ENCODE assay signal across 32 cellular contexts in genomic region chr14:99716850-99717681, GRCh38. TPM values are rescaled to one million over a fixed set of nuclear protein-coding genes. Genes with fewer than 3 reads are reported as not detected.
DNase-seq lines count a peak whose midpoint lies in the region; ATAC-seq and TF ChIP-seq lines count a peak whose summit lies in the region.
"Had no signal": no experiment of that assay in that cellular context is flagged by ENCODE, and none has a peak within 500 bp of the region (broad histone marks: within the 10 kb centered on the region; RNA-seq: fewer than 3 reads in every experiment).

No MANE protein-coding gene starts in this region.

- H3K4me1 ChIP-seq in RWPE2 (ENCODE audit: insufficient read depth, poor library complexity, severe bottlenecking) (no peaks in the 10 kb centered on the region), esophagus muscularis mucosa (no peaks in the 10 kb centered on the region)
- H3K4me1 ChIP-seq: gastrocnemius medialis, parathyroid adenoma, vagina had no signal

- no peak for TF ChIP-seq POLR2A in esophagus muscularis mucosa (IDR thresholded peaks at IDR 0.05; ENCODE audit: low read depth)

- H3K4me3 Mint-ChIP-seq in activated CD4-positive, alpha-beta memory T cell treated with anti-CD3 and anti-CD28 coated beads, Interleukin-2, amount 10 ng/mL, durations not matched to agents 7 days and 5 days, result no peak overlapping the region
- H3K4me3 Mint-ChIP-seq in activated CD4-positive, alpha-beta memory T cell treated with anti-CD3 and anti-CD28 coated beads for 36 hours, result no peak overlapping the region
- no peak overlapping the region for H3K4me3 Mint-ChIP-seq in activated T-cell treated with anti-CD3 and anti-CD28 coated beads, Interleukin-2, amount 50 U/mL, for 4 hours
- H3K4me3 Mint-ChIP-seq: CD4-positive, alpha-beta memory T cell; central memory CD8-positive, alpha-beta T cell; memory B cell; stimulated activated naive CD8-positive, alpha-beta T cell treated with anti-CD3 and anti-CD28 coated beads, Interleukin-15, amount 100 ng/mL, for 72 hours; T-helper 1 cell treated with Interleukin-12 subunit alpha and Interleukin-12 subunit beta and Interleukin-4 antibody, amounts not matched to agents 30 μg/mL and 1 μg/mL, for 36 hours had no signal

- peaks cover 19% of the 10 kb centered on the region for H3K27me3 Mint-ChIP-seq in activated CD4-positive, alpha-beta memory T cell treated with anti-CD3 and anti-CD28 coated beads, Interleukin-2, amount 10 ng/mL, durations not matched to agents 7 days and 5 days
- no peaks in the 10 kb centered on the region for H3K27me3 Mint-ChIP-seq in activated CD4-positive, alpha-beta memory T cell treated with anti-CD3 and anti-CD28 coated beads for 36 hours
- peaks cover 8% of the 10 kb centered on the region for H3K27me3 Mint-ChIP-seq in activated T-cell treated with anti-CD3 and anti-CD28 coated beads, Interleukin-2, amount 50 U/mL, for 4 hours (ENCODE audit: low read depth)
- H3K27me3 Mint-ChIP-seq: central memory CD8-positive, alpha-beta T cell had no signal

- 89% methylated on average over 14 of the region's 14 CpGs for WGBS in esophagus muscularis mucosa

- no peaks in the 10 kb centered on the region for H3K9me3 Mint-ChIP-seq in activated CD4-positive, alpha-beta memory T cell treated with anti-CD3 and anti-CD28 coated beads, Interleukin-2, amount 10 ng/mL, durations not matched to agents 7 days and 5 days
- no peaks in the 10 kb centered on the region for H3K9me3 Mint-ChIP-seq in activated CD4-positive, alpha-beta memory T cell treated with anti-CD3 and anti-CD28 coated beads for 36 hours
- H3K9me3 Mint-ChIP-seq in activated T-cell treated with anti-CD3 and anti-CD28 coated beads, Interleukin-2, amount 50 U/mL, for 4 hours, result no peaks in the 10 kb centered on the region
- H3K9me3 Mint-ChIP-seq: CD4-positive, alpha-beta memory T cell; central memory CD8-positive, alpha-beta T cell; stimulated activated naive CD8-positive, alpha-beta T cell treated with anti-CD3 and anti-CD28 coated beads, Interleukin-15, amount 100 ng/mL, for 72 hours; T-helper 1 cell treated with Interleukin-12 subunit alpha and Interleukin-12 subunit beta and Interleukin-4 antibody, amounts not matched to agents 30 μg/mL and 1 μg/mL, for 36 hours had no signal

- TF ChIP-seq CTCF in RWPE2 (IDR thresholded peaks at IDR 0.05; ENCODE audit: poor library complexity, severe bottlenecking), result no peak
- no peak for TF ChIP-seq CTCF in esophagus muscularis mucosa (IDR thresholded peaks at IDR 0.05)
- no peak for TF ChIP-seq CTCF in RWPE1 (conservative IDR thresholded peaks at IDR 0.05; ENCODE audit: low read depth)

- CTCF ChIA-PET in activated CD4-positive, alpha-beta memory T cell treated with anti-CD3 and anti-CD28 coated beads, Interleukin-2, amount 10 ng/mL, durations not matched to agents 7 days and 5 days (lab: Charles Lee), result no interaction called here
- CTCF ChIA-PET in activated CD4-positive, alpha-beta memory T cell treated with anti-CD3 and anti-CD28 coated beads for 36 hours (lab: Charles Lee), result interaction anchor here (1.5 kb wide), 1 partner anchor 13 kb away, joined by 4 read pairs; no protein-coding TSS in a partner anchor
- CTCF ChIA-PET in RWPE1 (lab: Yijun Ruan, JAX), result no interaction called here

- no peak for TF ChIP-seq EP300 in esophagus muscularis mucosa (IDR thresholded peaks at IDR 0.05)

- ATAC-seq in RWPE2 (ENCODE audit: low read depth), result no peak
- ATAC-seq in activated T-cell treated with anti-CD3 and anti-CD28 coated beads, Interleukin-2, amount 50 U/mL, for 4 hours, result no peak
- ATAC-seq: activated CD4-positive, CD25-positive, alpha-beta regulatory T cell treated with anti-CD3 and anti-CD28 coated beads, Interleukin-2, amount 50 U/mL, for 24 hours; gastrocnemius medialis; HepG2; left cardiac atrium; right cardiac atrium; Right ventricle myocardium inferior; SK-N-SH treated with all-trans-retinoic acid at 6 μM for 48 hours; stimulated activated naive CD8-positive, alpha-beta T cell treated with anti-CD3 and anti-CD28 coated beads, Interleukin-15, amount 100 ng/mL, for 72 hours had no signal

- H3K27me3 ChIP-seq in RWPE2 (ENCODE audit: insufficient read depth, poor library complexity, severe bottlenecking) (peaks cover 3% of the 10 kb centered on the region), esophagus muscularis mucosa (no peaks in the 10 kb centered on the region)
- H3K27me3 ChIP-seq: gastrocnemius medialis, vagina had no signal

- peak; percentile 12 for DNase-seq in activated CD4-positive, alpha-beta memory T cell treated with anti-CD3 and anti-CD28 coated beads, Interleukin-2, amount 10 ng/mL, durations not matched to agents 7 days and 5 days
- DNase-seq in activated CD4-positive, alpha-beta memory T cell treated with anti-CD3 and anti-CD28 coated beads for 36 hours, result no peak
- DNase-seq in RWPE2 (ENCODE audit: low spot score), result peak; percentile 54
- peak; percentile 70 for DNase-seq in esophagus muscularis mucosa (ENCODE audit: extremely low spot score)
- DNase-seq in posterior vena cava (ENCODE audit: low spot score), result peak; percentile 65
- no peak for DNase-seq in activated T-cell treated with anti-CD3 and anti-CD28 coated beads, Interleukin-2, amount 50 U/mL, for 4 hours
- no peak for DNase-seq in NCI-H1930 (lab: John Stamatoyannopoulos, UW)
- no peak for DNase-seq in RWPE1 (ENCODE audit: low spot score)
- DNase-seq: activated naive CD4-positive, alpha-beta T cell; activated T-cell treated with anti-CD3 and anti-CD28 coated beads, Interleukin-2, amount 50 U/mL, for 48 hours; CD4-positive, alpha-beta memory T cell; EL; gastrocnemius medialis; Karpas-422; left cardiac atrium; NCI-H2029; NCI-H526; stimulated activated CD4-positive, alpha-beta T cell treated with anti-CD3 and anti-CD28 coated beads, Interleukin-1b, Interleukin-23, amount 100 ng/mL, for 48 hours; stimulated activated CD8-positive, alpha-beta memory T cell treated with anti-CD3 and anti-CD28 coated beads, Interleukin-4, amount 100 ng/mL, for 48 hours; stimulated activated naive CD8-positive, alpha-beta T cell treated with anti-CD3 and anti-CD28 coated beads, Interleukin-15, amount 100 ng/mL, for 72 hours had no signal

- H3K4me1 Mint-ChIP-seq in activated CD4-positive, alpha-beta memory T cell treated with anti-CD3 and anti-CD28 coated beads, Interleukin-2, amount 10 ng/mL, durations not matched to agents 7 days and 5 days, result no peaks in the 10 kb centered on the region
- H3K4me1 Mint-ChIP-seq in activated CD4-positive, alpha-beta memory T cell treated with anti-CD3 and anti-CD28 coated beads for 36 hours (ENCODE audit: low read depth), result no peaks in the 10 kb centered on the region
- H3K4me1 Mint-ChIP-seq in activated T-cell treated with anti-CD3 and anti-CD28 coated beads, Interleukin-2, amount 50 U/mL, for 4 hours (ENCODE audit: low read depth), result no peaks in the 10 kb centered on the region
- H3K4me1 Mint-ChIP-seq: central memory CD8-positive, alpha-beta T cell; stimulated activated naive CD8-positive, alpha-beta T cell treated with anti-CD3 and anti-CD28 coated beads, Interleukin-15, amount 100 ng/mL, for 72 hours had no signal

- no peaks in the 10 kb centered on the region for H3K36me3 Mint-ChIP-seq in activated CD4-positive, alpha-beta memory T cell treated with anti-CD3 and anti-CD28 coated beads, Interleukin-2, amount 10 ng/mL, durations not matched to agents 7 days and 5 days (ENCODE audit: low read depth)
- H3K36me3 Mint-ChIP-seq in activated CD4-positive, alpha-beta memory T cell treated with anti-CD3 and anti-CD28 coated beads for 36 hours, result no peaks in the 10 kb centered on the region
- H3K36me3 Mint-ChIP-seq in activated T-cell treated with anti-CD3 and anti-CD28 coated beads, Interleukin-2, amount 50 U/mL, for 4 hours (ENCODE audit: insufficient read depth), result no peaks in the 10 kb centered on the region
- H3K36me3 Mint-ChIP-seq: CD4-positive, alpha-beta memory T cell; memory B cell had no signal

- H3K27ac ChIP-seq in RWPE2 (ENCODE audit: poor library complexity, severe bottlenecking), result no peak overlapping the region
- H3K27ac ChIP-seq in esophagus muscularis mucosa (replicated peaks in 1 of 4), result no peak overlapping the region
- no peak overlapping the region for H3K27ac ChIP-seq in RWPE1
- H3K27ac ChIP-seq: gastrocnemius medialis, parathyroid adenoma, thoracic aorta, vagina had no signal

- H3K9me3 ChIP-seq in RWPE2 (ENCODE audit: severe bottlenecking) (no peaks in the 10 kb centered on the region), esophagus muscularis mucosa (no peaks in the 10 kb centered on the region)
- H3K9me3 ChIP-seq: gastrocnemius medialis, thoracic aorta, vagina had no signal

- H3K4me3 ChIP-seq in RWPE2 (ENCODE audit: severe bottlenecking) (no peak overlapping the region), esophagus muscularis mucosa (no peak overlapping the region)
- H3K4me3 ChIP-seq: gastrocnemius medialis, smooth muscle cell, thoracic aorta, vagina had no signal

- POLR2A ChIA-PET in activated CD4-positive, alpha-beta memory T cell treated with anti-CD3 and anti-CD28 coated beads, Interleukin-2, amount 10 ng/mL, durations not matched to agents 7 days and 5 days (lab: Charles Lee), result no interaction called here
- POLR2A ChIA-PET in activated CD4-positive, alpha-beta memory T cell treated with anti-CD3 and anti-CD28 coated beads for 36 hours (lab: Charles Lee), result no interaction called here
- POLR2A ChIA-PET in RWPE1 (lab: Yijun Ruan, JAX; ENCODE audit: low non-redundant PET), result no interaction called here

- intact Hi-C loops in activated CD4-positive, alpha-beta memory T cell treated with anti-CD3 and anti-CD28 coated beads for 36 hours (cut with micrococcal nuclease), result no loop called here
- intact Hi-C loops in esophagus muscularis mucosa (cut with DNase I), result no loop called here
- intact Hi-C loops in posterior vena cava (cut with DNase I), result no loop called here

- no peak overlapping the region for H3K27ac Mint-ChIP-seq in activated CD4-positive, alpha-beta memory T cell treated with anti-CD3 and anti-CD28 coated beads, Interleukin-2, amount 10 ng/mL, durations not matched to agents 7 days and 5 days
- H3K27ac Mint-ChIP-seq in activated CD4-positive, alpha-beta memory T cell treated with anti-CD3 and anti-CD28 coated beads for 36 hours, result no peak overlapping the region
- H3K27ac Mint-ChIP-seq: memory B cell; stimulated activated naive CD8-positive, alpha-beta T cell treated with anti-CD3 and anti-CD28 coated beads, Interleukin-15, amount 100 ng/mL, for 72 hours; T-helper 1 cell treated with Interleukin-12 subunit alpha and Interleukin-12 subunit beta and Interleukin-4 antibody, amounts not matched to agents 30 μg/mL and 1 μg/mL, for 36 hours had no signal

- H3K36me3 ChIP-seq in RWPE2 (ENCODE audit: low read depth) (no peaks in the 10 kb centered on the region), esophagus muscularis mucosa (no peaks in the 10 kb centered on the region)
- H3K36me3 ChIP-seq: gastrocnemius medialis, thoracic aorta, vagina had no signal

RNA-seq across cellular contexts. Expression of gene CYP46A1, which starts 33.0 kb away (rescaled TPM):
- total RNA-seq in activated CD4-positive, alpha-beta memory T cell treated with anti-CD3 and anti-CD28 coated beads, Interleukin-2, amount 10 ng/mL, durations not matched to agents 7 days and 5 days, result under 1 TPM; 0.13 to 0.23 TPM
- under 1 TPM; 0.19 to 0.21 TPM for total RNA-seq in activated CD4-positive, alpha-beta memory T cell treated with anti-CD3 and anti-CD28 coated beads for 36 hours
- total RNA-seq in esophagus muscularis mucosa, result 1 to 10 TPM; 1.2 to 2.5 (median 1.9) TPM
- 1 to 10 TPM; 1.3 TPM for total RNA-seq in posterior vena cava
- under 1 TPM; 0.08 to 0.32 (median 0.14) TPM for total RNA-seq in activated T-cell treated with anti-CD3 and anti-CD28 coated beads, Interleukin-2, amount 50 U/mL, for 4 hours
- total RNA-seq: HepG2 had no signal

Comparison
In these comparisons a context has a peak if more than half of its experiments do, and no peak if none do; other contexts are left out.
1. DNase-seq: peak in activated CD4-positive, alpha-beta memory T cell treated with anti-CD3 and anti-CD28 coated beads, Interleukin-2, amount 10 ng/mL, durations not matched to agents 7 days and 5 days (single experiment), RWPE2 (single experiment), esophagus muscularis mucosa (single experiment) and posterior vena cava (single experiment); none in activated CD4-positive, alpha-beta memory T cell treated with anti-CD3 and anti-CD28 coated beads for 36 hours (single experiment), activated T-cell treated with anti-CD3 and anti-CD28 coated beads, Interleukin-2, amount 50 U/mL, for 4 hours (single experiment), NCI-H1930 (0 of 2) and RWPE1 (single experiment).